In genomic region chr21:44511219-44511937, GRCh38 we compare ENCODE assay signal across 1 cellular context.
TF ChIP-seq lines count a peak whose summit lies in the region.

No MANE protein-coding gene starts in this region.

TF ChIP-seq in H1, 55 proteins besides CTCF, POLR2A, EP300 and RAD21:
- no peak for TF ChIP-seq FOSL1 (IDR thresholded peaks at IDR 0.05; ENCODE audit: insufficient read depth, low read depth, low read length)
- peak; percentile 6 for TF ChIP-seq KDM4A (IDR thresholded peaks at IDR 0.05; ENCODE audit: low read depth, low read length, severe bottlenecking)
